1 cellular context compared by ENCODE assay signal in genomic region chr19:4122480-4122879, GRCh38.
TF ChIP-seq lines count a peak whose summit lies in the region.

No MANE protein-coding gene starts in this region.

TF ChIP-seq in K562, 482 proteins besides CTCF, POLR2A, EP300 and RAD21:
- TF ChIP-seq CXXC5 (CRISPR knock-in tag; IDR thresholded peaks at IDR 0.05) (no peak), ZNF436 (CRISPR knock-in tag; IDR thresholded peaks at IDR 0.05) (no peak), ZBTB49 (CRISPR knock-in tag; IDR thresholded peaks at IDR 0.05; ENCODE audit: borderline replicate concordance) (no peak), SREBF2 (CRISPR knock-in tag; IDR thresholded peaks at IDR 0.05) (no peak), ZNF76 (CRISPR knock-in tag; IDR thresholded peaks at IDR 0.05; ENCODE audit: borderline replicate concordance) (no peak), CSDE1 (IDR thresholded peaks at IDR 0.05) (no peak), KHSRP (IDR thresholded peaks at IDR 0.05) (no peak), ATF3 (IDR thresholded peaks at IDR 0.05) (no peak), ATF3 (CRISPR knock-in tag; conservative IDR thresholded peaks at IDR 0.05) (no peak), UBTF (IDR thresholded peaks at IDR 0.05; ENCODE audit: borderline replicate concordance in 1 of 2, low read depth in 2 of 2, low read length in 2 of 2) (no peak), L3MBTL2 (IDR thresholded peaks at IDR 0.05) (no peak), SNAPC5 (CRISPR knock-in tag; IDR thresholded peaks at IDR 0.05) (no peak), OTX1 (CRISPR knock-in tag; IDR thresholded peaks at IDR 0.05) (no peak), NR1H2 (CRISPR knock-in tag; IDR thresholded peaks at IDR 0.05) (no peak)
